19 cellular contexts compared by ENCODE assay signal in the genomic region with DNA sequence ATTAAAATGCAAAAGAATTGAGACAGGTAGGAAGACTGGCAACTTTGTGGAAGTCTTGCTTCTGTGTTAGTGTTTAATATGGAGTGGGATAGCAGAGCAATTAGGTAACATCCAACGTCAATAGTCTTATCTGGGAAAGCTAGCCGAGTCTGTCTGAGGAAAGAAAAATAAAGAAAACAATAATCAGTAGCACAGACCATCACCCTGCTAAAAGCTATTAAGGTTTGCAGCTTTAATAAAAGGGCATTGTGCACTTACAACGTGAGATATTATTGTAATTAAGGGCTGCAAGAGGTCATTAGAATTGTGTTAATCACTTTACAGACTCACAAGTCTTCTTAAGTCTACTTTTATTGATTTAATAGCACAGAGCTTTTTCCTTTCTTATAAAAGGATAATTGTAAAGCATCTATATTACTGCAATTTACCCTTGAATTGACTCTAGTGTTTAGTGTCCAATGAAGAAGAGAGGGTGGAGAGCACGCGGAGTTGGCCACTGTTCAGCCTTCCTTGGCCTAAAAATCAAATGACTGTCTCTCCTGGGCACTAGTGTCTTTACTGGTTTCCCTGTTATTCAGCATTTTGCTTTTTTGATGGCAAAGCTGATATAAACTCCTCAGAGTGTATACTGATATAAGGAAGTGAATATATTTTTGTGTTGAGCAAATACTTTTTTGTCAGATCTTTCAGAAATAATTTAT. TPM values are rescaled to one million over a fixed set of nuclear protein-coding genes. Genes with fewer than 3 reads are reported as not detected.
DNase-seq lines count a peak whose midpoint lies in the region; ATAC-seq and TF ChIP-seq lines count a peak whose summit lies in the region.
"Had no signal": no experiment of that assay in that cellular context is flagged by ENCODE, and none has a peak within 500 bp of the region (broad histone marks: within the 10 kb centered on the region; RNA-seq: fewer than 3 reads in every experiment).

No MANE protein-coding gene starts in this region.

- no peak overlapping the region for H3K4me3 Mint-ChIP-seq in activated T-cell treated with anti-CD3 and anti-CD28 coated beads, Interleukin-2, amount 50 U/mL, for 24 hours
- H3K4me3 Mint-ChIP-seq in immature natural killer cell, result no peak overlapping the region
- H3K4me3 Mint-ChIP-seq: activated CD8-positive, alpha-beta T cell treated with anti-CD3 and anti-CD28 coated beads for 36 hours; activated naive CD8-positive, alpha-beta T cell treated with anti-CD3 and anti-CD28 coated beads, Interleukin-2, amount 10 ng/mL, durations not matched to agents 7 days and 5 days; stimulated activated memory B cell treated with anti-CD40 and anti-IgM and Interleukin-4, amounts not matched to agents 10 μg/mL and 1 μg/mL and 100 μg/mL, for 72 hours had no signal

- H3K36me3 ChIP-seq in neural cell (ENCODE audit: insufficient read depth, low read length), result no peaks in the 10 kb centered on the region
- H3K36me3 ChIP-seq: spleen, thoracic aorta had no signal

- peaks cover 6% of the 10 kb centered on the region for H3K79me2 ChIP-seq in neural cell (replicated peaks; ENCODE audit: insufficient read depth, low read length)

- no peak for TF ChIP-seq EP300 in neural cell (conservative IDR thresholded peaks at IDR 0.05; ENCODE audit: poor library complexity, severe bottlenecking)

- no peaks in the 10 kb centered on the region for H4K20me1 ChIP-seq in neural cell (ENCODE audit: insufficient read depth)

- no peak overlapping the region for H3K27ac ChIP-seq in neural cell (ENCODE audit: low read length)
- H3K27ac ChIP-seq: epithelial cell of prostate, spleen, thoracic aorta had no signal

- H3K9me3 ChIP-seq in neural cell (ENCODE audit: low read length), result no peaks in the 10 kb centered on the region
- H3K9me3 ChIP-seq: thoracic aorta had no signal

- H3F3A ChIP-seq in neural cell (ENCODE audit: insufficient read depth, low read length, poor library complexity, severe bottlenecking), result peaks cover 3% of the 10 kb centered on the region

- peak overlapping the region; percentile 46 for H3K4me2 ChIP-seq in neural cell (ENCODE audit: low read length)

- DNase-seq in G401 (ENCODE audit: low spot score) (peak; percentile 76), NCI-H146 (lab: John Stamatoyannopoulos, UW) (peak; percentile 70), OCI-M1 (lab: John Stamatoyannopoulos, UW) (peak; percentile 50), immature natural killer cell (no peak)
- no peak for DNase-seq in activated T-cell treated with anti-CD3 and anti-CD28 coated beads, Interleukin-2, amount 50 U/mL, for 24 hours
- DNase-seq: activated CD8-positive, alpha-beta T cell treated with anti-CD3 and anti-CD28 coated beads for 36 hours; activated effector memory CD4-positive, alpha-beta T cell treated with Interleukin-2 at 50 U/mL for 16 hours; activated naive CD8-positive, alpha-beta T cell treated with anti-CD3 and anti-CD28 coated beads, Interleukin-2, amount 10 ng/mL, durations not matched to agents 7 days and 5 days; effector CD4-positive, alpha-beta T cell; left cardiac atrium; spleen; stimulated activated CD4-positive, alpha-beta T cell treated with anti-CD3 and anti-CD28 coated beads, Interleukin-4, amount 100 ng/mL, for 1 hour had no signal

- peaks cover 12% of the 10 kb centered on the region for H3K9me3 Mint-ChIP-seq in activated T-cell treated with anti-CD3 and anti-CD28 coated beads, Interleukin-2, amount 50 U/mL, for 24 hours
- H3K9me3 Mint-ChIP-seq in immature natural killer cell, result peaks cover 11 to 58% (median 31%) of the 10 kb centered on the region in 6 donors
- H3K9me3 Mint-ChIP-seq: activated CD8-positive, alpha-beta T cell treated with anti-CD3 and anti-CD28 coated beads for 36 hours; stimulated activated memory B cell treated with anti-CD40 and anti-IgM and Interleukin-4, amounts not matched to agents 10 μg/mL and 1 μg/mL and 100 μg/mL, for 72 hours had no signal

- H3K27me3 ChIP-seq in neural cell (ENCODE audit: insufficient read depth, low read depth, low read length), result no peaks in the 10 kb centered on the region

- H3K4me1 Mint-ChIP-seq in activated T-cell treated with anti-CD3 and anti-CD28 coated beads, Interleukin-2, amount 50 U/mL, for 24 hours (ENCODE audit: low read depth), result no peaks in the 10 kb centered on the region
- H3K4me1 Mint-ChIP-seq in immature natural killer cell, result peaks cover 0 to 2% of the 10 kb centered on the region in 2 donors
- H3K4me1 Mint-ChIP-seq: activated naive CD8-positive, alpha-beta T cell treated with anti-CD3 and anti-CD28 coated beads, Interleukin-2, amount 10 ng/mL, durations not matched to agents 7 days and 5 days; stimulated activated memory B cell treated with anti-CD40 and anti-IgM and Interleukin-4, amounts not matched to agents 10 μg/mL and 1 μg/mL and 100 μg/mL, for 72 hours had no signal

- H3K9ac ChIP-seq in neural cell (ENCODE audit: low read length), result no peak overlapping the region

- TF ChIP-seq CTCF in neural cell (IDR thresholded peaks at IDR 0.05; ENCODE audit: poor library complexity, severe bottlenecking), result no peak

- in situ Hi-C loops in G401 (cut with HindIII; ENCODE audit: low sequenced_read_pairs), result no loop called here

- peaks cover under 1% of the 10 kb centered on the region for H3K9me2 ChIP-seq in neural cell (ENCODE audit: insufficient read depth, low read length)

- peaks cover 25% of the 10 kb centered on the region for H3K27me3 Mint-ChIP-seq in activated T-cell treated with anti-CD3 and anti-CD28 coated beads, Interleukin-2, amount 50 U/mL, for 24 hours
- H3K27me3 Mint-ChIP-seq in immature natural killer cell (ENCODE audit: low read depth in 3 of 3), result peaks cover 0 to 6% (median 1%) of the 10 kb centered on the region in 3 donors

- no peak for TF ChIP-seq RAD21 in neural cell (conservative IDR thresholded peaks at IDR 0.05)

- H3K4me3 ChIP-seq in neural cell (ENCODE audit: low read length), result peak overlapping the region; percentile 82
- H3K4me3 ChIP-seq: spleen, thoracic aorta had no signal

- no peak for ATAC-seq in HG03442 (IDR thresholded peaks at IDR 0.05; ENCODE audit: unreplicated experiment)
- ATAC-seq: activated CD8-positive, alpha-beta T cell treated with anti-CD3 and anti-CD28 coated beads for 36 hours; left cardiac atrium had no signal

- H3K27ac Mint-ChIP-seq in activated T-cell treated with anti-CD3 and anti-CD28 coated beads, Interleukin-2, amount 50 U/mL, for 24 hours, result no peak overlapping the region
- H3K27ac Mint-ChIP-seq in immature natural killer cell, result no peak overlapping the region
- H3K27ac Mint-ChIP-seq: activated CD8-positive, alpha-beta T cell treated with anti-CD3 and anti-CD28 coated beads for 36 hours; activated naive CD8-positive, alpha-beta T cell treated with anti-CD3 and anti-CD28 coated beads, Interleukin-2, amount 10 ng/mL, durations not matched to agents 7 days and 5 days; stimulated activated memory B cell treated with anti-CD40 and anti-IgM and Interleukin-4, amounts not matched to agents 10 μg/mL and 1 μg/mL and 100 μg/mL, for 72 hours had no signal

- H2AFZ ChIP-seq in neural cell (ENCODE audit: low read depth, low read length), result no peak overlapping the region

- H3K36me3 Mint-ChIP-seq in activated T-cell treated with anti-CD3 and anti-CD28 coated beads, Interleukin-2, amount 50 U/mL, for 24 hours (ENCODE audit: low read depth), result peaks cover 2% of the 10 kb centered on the region
- H3K36me3 Mint-ChIP-seq in immature natural killer cell, result peaks cover 0 to 4% (median 0%) of the 10 kb centered on the region in 3 donors
- H3K36me3 Mint-ChIP-seq: activated naive CD8-positive, alpha-beta T cell treated with anti-CD3 and anti-CD28 coated beads, Interleukin-2, amount 10 ng/mL, durations not matched to agents 7 days and 5 days; stimulated activated memory B cell treated with anti-CD40 and anti-IgM and Interleukin-4, amounts not matched to agents 10 μg/mL and 1 μg/mL and 100 μg/mL, for 72 hours had no signal

TF ChIP-seq in neural cell, 6 proteins besides CTCF, POLR2A, EP300 and RAD21:
- no peak for TF ChIP-seq EZH2 (IDR thresholded peaks at IDR 0.05; ENCODE audit: borderline replicate concordance, insufficient read depth, low read length, poor library complexity, severe bottlenecking)
- TF ChIP-seq POLR2AphosphoS5 (IDR thresholded peaks at IDR 0.05), result no peak
- TF ChIP-seq SMC3 (conservative IDR thresholded peaks at IDR 0.05; ENCODE audit: poor library complexity), result no peak

RNA-seq across cellular contexts. Expression of a gene that starts 2.0 kb away (rescaled TPM):
- total RNA-seq in G401 (2014; rRNA removed; shearing (Covaris generic)), result not detected in 2 replicates
- polyA plus RNA-seq in neural cell, result 6.3 and 7.4 TPM in 2 replicates
- polyA minus RNA-seq in neural cell, result 21.2 and 26.9 TPM in 2 replicates
- polyA plus RNA-seq in immature natural killer cell, result not detected
- total RNA-seq: activated CD8-positive, alpha-beta T cell treated with anti-CD3 and anti-CD28 coated beads for 36 hours; activated naive CD8-positive, alpha-beta T cell treated with anti-CD3 and anti-CD28 coated beads, Interleukin-2, amount 10 ng/mL, durations not matched to agents 7 days and 5 days; OCI-LY7; osteocyte had no signal

Comparison
In these comparisons a context has a peak if more than half of its experiments do, and no peak if none do; other contexts are left out.
1. DNase-seq: peak in G401 (single experiment), NCI-H146 (single experiment) and OCI-M1 (single experiment); none in activated T-cell treated with anti-CD3 and anti-CD28 coated beads, Interleukin-2, amount 50 U/mL, for 24 hours (single experiment) and immature natural killer cell (0 of 3).